In genomic region chr2:105455488-105455991, GRCh38 we compare ENCODE assay signal across 1 cellular context.
A peak's percentile ranks its signal among the peaks of the same experiment; 100 is the strongest.
TF ChIP-seq lines count a peak whose summit lies in the region.

No MANE protein-coding gene starts in this region.

TF ChIP-seq in HepG2, 621 proteins besides CTCF, POLR2A, EP300 and RAD21 (continued from another document):
- TF ChIP-seq TFAP4 (IDR thresholded peaks at IDR 0.05; ENCODE audit: borderline replicate concordance, low read depth) = peak; percentile 64; the same call in 1 of the 2 replicates
- TF ChIP-seq ZNF12 (CRISPR knock-in tag; IDR thresholded peaks at IDR 0.05) = peak; percentile 34; the same call in 1 of the 2 replicates
- 0 out of 2 replicates have a peak, but pooled peaks have one; percentile 23 for TF ChIP-seq KDM1A (CRISPR knock-in tag; IDR thresholded peaks at IDR 0.05)
- no peak for TF ChIP-seq SATB2 (CRISPR knock-in tag; IDR thresholded peaks at IDR 0.05)
- 0 out of 4 replicates have a peak, but pooled peaks of 1 of the 2 experiments have one; percentile 19 for TF ChIP-seq NR2F1 (CRISPR knock-in tag; IDR thresholded peaks at IDR 0.05)
- TF ChIP-seq NR2C2 (CRISPR knock-in tag; IDR thresholded peaks at IDR 0.05; ENCODE audit: borderline replicate concordance) = 0 out of 2 replicates have a peak, but pooled peaks have one; percentile 23
- TF ChIP-seq TCF7 (IDR thresholded peaks at IDR 0.05; ENCODE audit: low read depth) = 0 out of 2 replicates have a peak, but pooled peaks have one; percentile 8
- peak; percentile 88 for TF ChIP-seq CEBPG (CRISPR knock-in tag; IDR thresholded peaks at IDR 0.05)
- peak; percentile 54 for TF ChIP-seq ARID5B (CRISPR knock-in tag; IDR thresholded peaks at IDR 0.05)
- TF ChIP-seq FOSL2 (CRISPR knock-in tag; IDR thresholded peaks at IDR 0.05) = peak; percentile 90
- no peak for TF ChIP-seq ZNF607 (CRISPR knock-in tag; IDR thresholded peaks at IDR 0.05; ENCODE audit: borderline replicate concordance)
- TF ChIP-seq ZNF7 (CRISPR knock-in tag; IDR thresholded peaks at IDR 0.05) = no peak
- 0 out of 2 replicates have a peak, but pooled peaks have one; percentile 32 for TF ChIP-seq YEATS2 (CRISPR knock-in tag; IDR thresholded peaks at IDR 0.05; ENCODE audit: borderline replicate concordance)
- TF ChIP-seq SIN3B (IDR thresholded peaks at IDR 0.05; ENCODE audit: low read length) = no peak
- TF ChIP-seq ELF3 (CRISPR knock-in tag; IDR thresholded peaks at IDR 0.05) = 0 out of 2 replicates have a peak, but pooled peaks have one; percentile 25
- TF ChIP-seq ATF4 (CRISPR knock-in tag; IDR thresholded peaks at IDR 0.05) = peak in 1 of 2 experiments; percentile 98; a peak in 2 of 4 replicates
- 0 out of 2 replicates have a peak, but pooled peaks have one; percentile 10 for TF ChIP-seq SMC3 (IDR thresholded peaks at IDR 0.05; ENCODE audit: low read length)
- TF ChIP-seq ARID3A (IDR thresholded peaks at IDR 0.05; ENCODE audit: low read depth, low read length) = 0 out of 2 replicates have a peak, but pooled peaks have one; percentile 36
- peak; percentile 40; the same call in 1 of the 2 replicates for TF ChIP-seq GATAD2A (CRISPR knock-in tag; IDR thresholded peaks at IDR 0.05)
- TF ChIP-seq ZNF644 (CRISPR knock-in tag; IDR thresholded peaks at IDR 0.05; ENCODE audit: low read depth) = peak; percentile 76; the same call in 1 of the 2 replicates
- TF ChIP-seq PRDM15 (CRISPR knock-in tag; IDR thresholded peaks at IDR 0.05) = no peak
- TF ChIP-seq SOX5 (CRISPR knock-in tag; IDR thresholded peaks at IDR 0.05; ENCODE audit: borderline replicate concordance) = 0 out of 2 replicates have a peak, but pooled peaks have one; percentile 23
- no peak for TF ChIP-seq ERF (CRISPR knock-in tag; IDR thresholded peaks at IDR 0.05)
TF ChIP-seq in HepG2: peak in this region for 20.
